Comparison of ENCODE assay signal across 35 cellular contexts in genomic region chrX:138157850-138158249, GRCh38.
"Had no signal": no experiment of that assay in that cellular context is flagged by ENCODE, and none has a peak within 500 bp of the region (broad histone marks: within the 10 kb centered on the region; RNA-seq: fewer than 3 reads in every experiment).

No MANE protein-coding gene starts in this region.

- H3K27ac ChIP-seq: KMS-11 had no signal

- DNase-seq: Karpas-422, Kasumi-1, KG1, MG63, MV-4-11, NCI-H1048, NCI-H1092, NCI-H1092 treated with DMSO at 0.1 percent for 48 hours, NCI-H1105, NCI-H1105 treated with DMSO at 0.1 percent for 48 hours, NCI-H1417, NCI-H1417 treated with DMSO at 0.1 percent for 48 hours, NCI-H1436, NCI-H1436 treated with DMSO at 0.1 percent for 48 hours, NCI-H146, NCI-H1694, NCI-H1694 treated with DMSO at 0.1 percent for 48 hours, NCI-H187, NCI-H187 treated with DMSO at 0.1 percent for 48 hours, NCI-H1930, NCI-H2029, NCI-H2029 treated with DMSO at 0.1 percent for 48 hours, NCI-H2081, NCI-H2081 treated with DMSO at 0.1 percent for 48 hours, NCI-H2107, NCI-H2171, NCI-H2171 treated with DMSO at 0.1 percent for 48 hours, NCI-H2227 treated with DMSO at 0.1 percent for 48 hours, NCI-H226, NCI-H345, NCI-H446, NCI-H446 treated with DMSO at 0.1 percent for 48 hours, NCI-H510A, NCI-H510A treated with DMSO at 0.1 percent for 48 hours had no signal

- H3K36me3 ChIP-seq: MG63 had no signal

- H3K27me3 ChIP-seq: MG63 had no signal

- H3K4me3 ChIP-seq: MG63 had no signal

- H3K4me2 ChIP-seq: KMS-11 had no signal

- H3K9ac ChIP-seq: KMS-11 had no signal

- H3K9me3 ChIP-seq: MG63 had no signal
